Comparison of ENCODE assay signal across 9 cellular contexts in the genomic region with DNA sequence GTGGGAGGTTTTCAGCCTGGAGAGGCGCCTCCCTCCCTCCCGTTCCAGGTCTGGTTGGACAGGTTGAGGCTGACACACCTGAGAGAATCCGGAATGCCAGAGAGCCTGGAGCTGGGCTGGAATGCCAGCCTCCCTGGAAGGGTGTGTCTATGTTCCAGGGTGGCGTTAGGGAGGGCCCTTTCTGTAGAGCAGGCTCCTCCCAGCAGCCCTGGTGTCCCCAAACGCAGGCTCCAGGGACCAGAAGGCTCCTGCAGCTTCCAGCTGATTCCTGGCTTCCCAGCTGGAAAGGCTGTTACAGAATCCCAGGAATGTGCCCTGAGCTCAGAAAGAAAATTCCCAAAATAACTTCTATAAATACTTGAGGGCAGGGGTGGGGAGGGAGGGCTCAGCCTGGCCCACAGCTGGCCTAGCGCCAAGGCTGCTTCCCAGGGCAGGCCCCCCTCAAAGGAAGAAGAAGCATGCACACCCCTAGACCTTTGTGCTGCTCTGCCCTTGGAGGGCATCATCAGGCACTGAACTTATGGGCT.
DNase-seq lines count a peak whose midpoint lies in the region; TF ChIP-seq lines count a peak whose summit lies in the region.
"Had no signal": no experiment of that assay in that cellular context is flagged by ENCODE, and none has a peak within 500 bp of the region (broad histone marks: within the 10 kb centered on the region; RNA-seq: fewer than 3 reads in every experiment).

No MANE protein-coding gene starts in this region.

- CTCF ChIA-PET in Calu3 (lab: Charles Lee), result interaction anchor here (0.7 to 1.6 kb wide), 3 partner anchors 10 to 253 kb away, joined by 3 to 5 read pairs (median 4); no protein-coding TSS in a partner anchor

- TF ChIP-seq CTCF in Calu3 (IDR thresholded peaks at IDR 0.05; ENCODE audit: unreplicated experiment), result no peak
- TF ChIP-seq CTCF in progenitor cell of endocrine pancreas (IDR thresholded peaks at IDR 0.05; ENCODE audit: unreplicated experiment), result no peak

- H3K27ac ChIP-seq in SK-N-MC, result peak overlapping the region; percentile 42
- H3K27ac ChIP-seq: neutrophil had no signal

- no peak overlapping the region for H3K9ac ChIP-seq in SK-N-MC (ENCODE audit: insufficient read length)

- no peaks in the 10 kb centered on the region for H3K36me3 ChIP-seq in SK-N-MC (ENCODE audit: insufficient read depth, low read length)

- BruUV-seq in Calu3 (replicated peaks; lab: Mats Ljungman, UMichigan), result no TSS peak

- H3K9me3 ChIP-seq in SK-N-MC (ENCODE audit: low read depth, low read length), result no peaks in the 10 kb centered on the region
- H3K9me3 ChIP-seq: neutrophil had no signal

- no peak overlapping the region for H3K4me3 ChIP-seq in SK-N-MC

- H3K9me3 Mint-ChIP-seq in Calu3 (ENCODE audit: low read depth, unreplicated experiment) (no peaks in the 10 kb centered on the region), progenitor cell of endocrine pancreas (ENCODE audit: low read depth) (no peaks in the 10 kb centered on the region)

- H3K36me3 Mint-ChIP-seq in Calu3 (ENCODE audit: insufficient read depth, unreplicated experiment), result peaks cover 44% of the 10 kb centered on the region
- peaks cover 2% of the 10 kb centered on the region for H3K36me3 Mint-ChIP-seq in progenitor cell of endocrine pancreas (ENCODE audit: insufficient read depth)

- peak overlapping the region; percentile 61 for H3K27ac Mint-ChIP-seq in Calu3 (ENCODE audit: unreplicated experiment)
- peak overlapping the region; percentile 67 for H3K27ac Mint-ChIP-seq in progenitor cell of endocrine pancreas

- DNase-seq in Calu3, result peak; percentile 90
- no peak for DNase-seq in SK-N-MC (ENCODE audit: low read depth, low spot score)
- DNase-seq in head of caudate nucleus, result peak in 34 of 42 donors; percentile 41 to 85 (median 62)
- DNase-seq in progenitor cell of endocrine pancreas (ENCODE audit: low spot score, unreplicated experiment), result no peak
- no peak for DNase-seq in NCI-H748 treated with DMSO at 0.1 percent for 48 hours (lab: John Stamatoyannopoulos, UW)
- DNase-seq in activated T-cell treated with anti-CD3 and anti-CD28 coated beads, Interleukin-2, amount 50 U/mL, for 1 hour, result no peak
- DNase-seq in COR-L47 (lab: John Stamatoyannopoulos, UW), result no peak
- DNase-seq in NCI-H345 (lab: John Stamatoyannopoulos, UW), result no peak

- intact Hi-C loops in Calu3 (cut with micrococcal nuclease; ENCODE audit: unreplicated experiment) (no loop called here), head of caudate nucleus (cut with DNase I) (no loop called here)

- H3K4me3 Mint-ChIP-seq in Calu3 (ENCODE audit: low read depth, unreplicated experiment) (no peak overlapping the region), progenitor cell of endocrine pancreas (ENCODE audit: low read depth) (no peak overlapping the region)

- no peaks in the 10 kb centered on the region for H3K27me3 Mint-ChIP-seq in Calu3 (ENCODE audit: unreplicated experiment)
- no peaks in the 10 kb centered on the region for H3K27me3 Mint-ChIP-seq in progenitor cell of endocrine pancreas

- H3K4me1 Mint-ChIP-seq in Calu3 (ENCODE audit: low read depth, unreplicated experiment) (peaks cover 59% of the 10 kb centered on the region), progenitor cell of endocrine pancreas (ENCODE audit: low read depth) (peaks cover 4% of the 10 kb centered on the region)

Comparison
In these comparisons a context has a peak if more than half of its experiments do, and no peak if none do; other contexts are left out.
1. DNase-seq: peak in Calu3 (single experiment) and head of caudate nucleus (34 of 42); none in SK-N-MC (single experiment), progenitor cell of endocrine pancreas (single experiment), NCI-H748 treated with DMSO at 0.1 percent for 48 hours (single experiment), activated T-cell treated with anti-CD3 and anti-CD28 coated beads, Interleukin-2, amount 50 U/mL, for 1 hour (single experiment), COR-L47 (single experiment) and NCI-H345 (single experiment).